8 cellular contexts compared by ENCODE assay signal in genomic region chr21:28745131-28746055, GRCh38.
DNase-seq lines count a peak whose midpoint lies in the region; ATAC-seq and TF ChIP-seq lines count a peak whose summit lies in the region.

No MANE protein-coding gene starts in this region.

- peak; percentile 87 for DNase-seq in AG04450 (ENCODE audit: low read depth, low spot score)
- DNase-seq in NCI-H2171 (lab: John Stamatoyannopoulos, UW) = peak; percentile 51
- peak; percentile 85 for DNase-seq in WERI-Rb-1
- DNase-seq in caudate nucleus (lab: John Stamatoyannopoulos, UW) = peak in 59 of 61 donors; percentile 2 to 87 (median 48)
- DNase-seq in iris pigment epithelial cell (ENCODE audit: low read depth) = peak; percentile 88
- peak; percentile 34 to 66 for DNase-seq in stimulated activated CD4-positive, alpha-beta T cell treated with anti-CD3 and anti-CD28 coated beads, Interleukin-12 subunit alpha, Interleukin-12 subunit beta, amount 100 ng/mL, for 24 hours (ENCODE audit: low read depth in 2 of 2)

- peak overlapping the region; percentile 46 for H3K4me3 ChIP-seq in AG04450 (ENCODE audit: low read depth, low read length)
- peak overlapping the region; percentile 39 for H3K4me3 ChIP-seq in WERI-Rb-1 (ENCODE audit: low read depth, low read length)

- TF ChIP-seq CTCF in AG04450 (IDR thresholded peaks at IDR 0.05; ENCODE audit: low read depth, low read length) (peak; percentile 96), WERI-Rb-1 (IDR thresholded peaks at IDR 0.05; ENCODE audit: low read depth, low read length) (peak; percentile 89)

- H3K27ac ChIP-seq in AG04450 (ENCODE audit: low read depth, low read length) (no peak overlapping the region), WERI-Rb-1 (no peak overlapping the region), caudate nucleus (ENCODE audit: low read depth, low read length) (no peak overlapping the region)

- CTCF ChIA-PET in AG04450 (lab: Charles Lee) = interaction anchor here (0.6 to 4.1 kb wide), 92 partner anchors 8 to 1976 kb away, joined by 3 to 89 read pairs (median 4); no protein-coding TSS in a partner anchor

- ATAC-seq in GM18867 (IDR thresholded peaks at IDR 0.05; ENCODE audit: unreplicated experiment) (peak; percentile 91), HG03108 (IDR thresholded peaks at IDR 0.05; ENCODE audit: unreplicated experiment) (peak; percentile 86)

- no peaks in the 10 kb centered on the region for H3K36me3 ChIP-seq in WERI-Rb-1

- H3K9me3 ChIP-seq in AG04450 (ENCODE audit: control insufficient read depth, insufficient read depth, low read length) (no peaks in the 10 kb centered on the region), WERI-Rb-1 (ENCODE audit: severe bottlenecking) (no peaks in the 10 kb centered on the region)

- H3K27me3 ChIP-seq in AG04450 (ENCODE audit: control insufficient read depth, insufficient read depth, low read length) = no peaks in the 10 kb centered on the region
- H3K27me3 ChIP-seq in WERI-Rb-1 (ENCODE audit: insufficient read depth, low read depth, severe bottlenecking) = no peaks in the 10 kb centered on the region

- POLR2A ChIA-PET in AG04450 (lab: Yijun Ruan, JAX) = interaction anchor here (0.6 to 1.8 kb wide), 6 partner anchors 9 to 1901 kb away, joined by 3 to 6 read pairs (median 5); no protein-coding TSS in a partner anchor
